8 cellular contexts compared by ENCODE assay signal in the genomic region with DNA sequence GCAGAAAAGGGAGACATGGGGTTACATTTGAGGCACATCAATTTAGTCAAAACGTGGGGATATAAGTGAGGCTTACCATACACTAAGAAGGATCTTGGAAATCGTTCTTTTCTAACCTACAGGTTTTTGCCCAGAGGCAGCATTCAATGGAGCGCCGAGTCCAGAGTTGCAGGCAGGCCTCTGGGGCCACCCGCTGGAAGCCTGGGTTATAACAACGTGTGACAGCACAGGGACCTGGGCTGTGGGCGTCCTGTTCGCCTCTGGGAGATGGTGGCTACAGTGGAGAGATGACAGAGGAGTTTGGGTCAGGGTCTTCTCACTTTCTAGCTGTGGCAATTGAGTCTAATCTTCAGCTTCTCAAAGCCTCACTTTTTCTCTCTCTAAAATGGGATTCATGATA. TPM values are rescaled to one million over a fixed set of nuclear protein-coding genes. Genes with fewer than 3 reads are reported as not detected.
A peak's percentile ranks its signal among the peaks of the same experiment; 100 is the strongest.
DNase-seq lines count a peak whose midpoint lies in the region; ATAC-seq and TF ChIP-seq lines count a peak whose summit lies in the region.

No MANE protein-coding gene starts in this region.

- no peaks in the 10 kb centered on the region for H3K79me1 ChIP-seq in H9 (ENCODE audit: insufficient read depth, low read depth, low read length, poor library complexity, severe bottlenecking)

- no peak overlapping the region for H2BK15ac ChIP-seq in H9 (ENCODE audit: low read depth, low read length)

- ATAC-seq in HG03571 (IDR thresholded peaks at IDR 0.05; ENCODE audit: unreplicated experiment) (no peak), GM18870 (IDR thresholded peaks at IDR 0.05; ENCODE audit: unreplicated experiment) (no peak)

- no peak overlapping the region for H2AFZ ChIP-seq in H9 (ENCODE audit: low read length)

- no peaks in the 10 kb centered on the region; a peak in 1 of 7 replicates for H3K36me3 Mint-ChIP-seq in H9 (ENCODE audit: insufficient read depth in 1 of 3, low read depth in 3 of 3)

- H3K4me1 ChIP-seq in H9 (ENCODE audit: insufficient read depth, low read length): peaks cover 4% of the 10 kb centered on the region; the same call in 1 of the 2 replicates

- H3K79me2 ChIP-seq in H9 (ENCODE audit: insufficient read depth, low read length): no peaks in the 10 kb centered on the region

- H3K4me1 Mint-ChIP-seq in H9: peaks cover 41 to 46% of the 10 kb centered on the region in 2 experiments

- no peak overlapping the region for H3K4ac ChIP-seq in H9 (ENCODE audit: low read depth, low read length)

- no peak overlapping the region for H2BK12ac ChIP-seq in H9 (ENCODE audit: insufficient read length, low read depth, low read length)

- DNase-seq in COLO829 (ENCODE audit: low spot score) (peak; percentile 62), H9 (peak; percentile 80), OCI-M1 (lab: John Stamatoyannopoulos, UW) (peak; percentile 65), coronary artery (ENCODE audit: low spot score) (no peak), medulla oblongata (ENCODE audit: extremely low spot score) (peak; percentile 50), NCI-H146 treated with DMSO at 0.1 percent for 48 hours (lab: John Stamatoyannopoulos, UW; ENCODE audit: unreplicated experiment) (no peak)

- no peaks in the 10 kb centered on the region for H4K20me1 ChIP-seq in H9 (ENCODE audit: control insufficient read depth, insufficient read depth, insufficient read length)

- no peak overlapping the region for H2BK20ac ChIP-seq in H9 (ENCODE audit: low read depth, low read length, poor library complexity, severe bottlenecking)

- H3K9me3 ChIP-seq in H9 (ENCODE audit: control insufficient read depth, low read depth, low read length): no peaks in the 10 kb centered on the region

- no peak overlapping the region for H2AK5ac ChIP-seq in H9 (ENCODE audit: insufficient read length, low read length)

- no peak overlapping the region for H2BK120ac ChIP-seq in H9 (ENCODE audit: low read depth, low read length, poor library complexity, severe bottlenecking)

- no peaks in the 10 kb centered on the region for H3K27me3 ChIP-seq in H9 (ENCODE audit: insufficient read depth, low read length)

- no peak overlapping the region for H3K14ac ChIP-seq in H9 (ENCODE audit: insufficient read depth, low read length)

- H2BK5ac ChIP-seq in H9 (ENCODE audit: insufficient read length, low read length): no peak overlapping the region

- H3K18ac ChIP-seq in H9 (ENCODE audit: insufficient read length, low read depth, low read length): no peak overlapping the region

- TF ChIP-seq CTCF in H9 (conservative IDR thresholded peaks at IDR 0.05): peak; percentile 91
- TF ChIP-seq CTCF in coronary artery (IDR thresholded peaks at IDR 0.05): peak; percentile 45

- no peak overlapping the region for H3K9ac ChIP-seq in H9 (ENCODE audit: extremely low read depth, insufficient read length, low read length)

- no peak overlapping the region for H3K56ac ChIP-seq in H9 (ENCODE audit: insufficient read length, low read depth, low read length)

- H3K4me2 ChIP-seq in H9 (ENCODE audit: insufficient read depth, insufficient read length, low read length): no peak overlapping the region

- no peak overlapping the region for H3K4me3 ChIP-seq in coronary artery

- H3K23me2 ChIP-seq in H9 (ENCODE audit: insufficient read length, low read depth, low read length, poor library complexity, severe bottlenecking): no peaks in the 10 kb centered on the region

- H3T11ph ChIP-seq in H9 (ENCODE audit: low read length): no peak overlapping the region

- no peak overlapping the region for H4K91ac ChIP-seq in H9 (ENCODE audit: insufficient read length, low read depth, low read length)

- no peak overlapping the region for H3K4me3 Mint-ChIP-seq in H9

- no peaks in the 10 kb centered on the region for H3K9me3 Mint-ChIP-seq in H9

- H4K5ac ChIP-seq in H9 (ENCODE audit: insufficient read length, low read depth, low read length): no peak overlapping the region

- WGBS in H9 (ENCODE audit: extremely low coverage, insufficient read length, low lambda C conversion rate): no CpG with 5 or more reads among the region's 8 CpGs

- H3K27ac Mint-ChIP-seq in H9: no peak overlapping the region

- H4K8ac ChIP-seq in H9 (replicated peaks; ENCODE audit: insufficient read length, low read depth, low read length): no peak overlapping the region

- H3K27ac ChIP-seq in H9 (ENCODE audit: insufficient read length, low read depth, low read length) (no peak overlapping the region), coronary artery (no peak overlapping the region)

- no peak overlapping the region for H3K23ac ChIP-seq in H9 (ENCODE audit: insufficient read length, low read depth, low read length)

- H3K27me3 Mint-ChIP-seq in H9 (ENCODE audit: low read depth): peaks cover 53% of the 10 kb centered on the region

RNA-seq across cellular contexts. Expression of gene ENPP6, which starts 53.9 kb away (rescaled TPM):
- total RNA-seq in H9 (2021): 0.09 TPM in 1 of 2 replicates, not detected in the other

Comparison
In these comparisons a context has a peak if more than half of its experiments do, and no peak if none do; other contexts are left out.
1. DNase-seq: peak in COLO829 (single experiment), H9 (single experiment), OCI-M1 (single experiment) and medulla oblongata (single experiment); none in coronary artery (single experiment) and NCI-H146 treated with DMSO at 0.1 percent for 48 hours (single experiment).